23 cellular contexts compared by ENCODE assay signal in genomic region chr4:37470243-37470642, GRCh38.
DNase-seq lines count a peak whose midpoint lies in the region; ATAC-seq, FAIRE-seq and TF ChIP-seq lines count a peak whose summit lies in the region.
"Had no signal": no experiment of that assay in that cellular context is flagged by ENCODE, and none has a peak within 500 bp of the region (broad histone marks: within the 10 kb centered on the region; RNA-seq: fewer than 3 reads in every experiment).

No MANE protein-coding gene starts in this region.

- H3K27ac ChIP-seq in 22Rv1 = peak overlapping the region; percentile 64
- no peak overlapping the region for H3K27ac ChIP-seq in PC-3 (ENCODE audit: low read length)
- no peak overlapping the region for H3K27ac ChIP-seq in small intestine (ENCODE audit: low read depth in 1 of 2, low read length in 1 of 2)
- H3K27ac ChIP-seq: GM23248 had no signal

- H3K9me2 ChIP-seq in PC-3 (replicated peaks; ENCODE audit: low read length) = no peaks in the 10 kb centered on the region
- H3K9me2 ChIP-seq: SK-N-SH had no signal

- no peaks in the 10 kb centered on the region for H4K20me1 ChIP-seq in PC-3 (ENCODE audit: low read length)

- BruUV-seq in PC-3 (replicated peaks; lab: Mats Ljungman, UMichigan) = no TSS peak

- H3K4me3 ChIP-seq in PC-3 (ENCODE audit: low read length) = no peak overlapping the region
- H3K4me3 ChIP-seq in small intestine (ENCODE audit: low read depth in 1 of 2, low read length in 2 of 2) = no peak overlapping the region
- H3K4me3 ChIP-seq: GM23248 had no signal

- POLR2A ChIA-PET in PC-3 (lab: Charles Lee; ENCODE audit: unreplicated experiment) = no interaction called here

- ATAC-seq in PC-3 (no peak), left colon (peak; percentile 74), HG02884 (IDR thresholded peaks at IDR 0.05; ENCODE audit: unreplicated experiment) (no peak)

- no peaks in the 10 kb centered on the region for H3F3A ChIP-seq in PC-3 (ENCODE audit: low read length, unreplicated experiment)

- H3K79me2 ChIP-seq in PC-3 (ENCODE audit: low read length) = 0 out of 2 replicates have a peak, but pooled peaks cover 3% of the 10 kb centered on the region

- no peak overlapping the region for H2AFZ ChIP-seq in PC-3 (ENCODE audit: low read length)
- H2AFZ ChIP-seq: GM23248 had no signal

- no peaks in the 10 kb centered on the region for H3K9me3 ChIP-seq in PC-3 (ENCODE audit: low read length)
- H3K9me3 ChIP-seq in small intestine (ENCODE audit: control insufficient read depth, low read depth) = no peaks in the 10 kb centered on the region
- H3K9me3 ChIP-seq: BE2C, SK-N-SH had no signal

- TF ChIP-seq CTCF in 22Rv1 (IDR thresholded peaks at IDR 0.05) (no peak), PC-3 (conservative IDR thresholded peaks at IDR 0.05; ENCODE audit: low read depth, low read length) (no peak)

- DNase-seq in PC-3 (no peak), left colon (no peak), small intestine (peak; percentile 48), DMS53 (lab: John Stamatoyannopoulos, UW) (no peak), NCI-H345 (lab: John Stamatoyannopoulos, UW) (no peak)
- DNase-seq: 8988T, ACHN, BE2C, DMS153, GM23248, H9, KBM-7, MV-4-11, NCI-H1417, NCI-H1694, NCI-H2081, NCI-H2227 treated with DMSO at 0.1 percent for 48 hours, NCI-H510A, NCI-H774, SK-N-SH had no signal

- 15 to 54% (median 22%) methylated on average over 1 of the region's 1 CpG for WGBS in small intestine, 3 donors

- no peak overlapping the region for H3K9ac ChIP-seq in PC-3 (ENCODE audit: low read length)
- H3K9ac ChIP-seq: GM23248, SK-N-SH had no signal

- FAIRE-seq in small intestine (lab: Jason Lieb, UNC) = no peak
- FAIRE-seq: HTR-8/SVneo had no signal

- H3K4me1 ChIP-seq in PC-3 (ENCODE audit: insufficient read depth, low read length) (peaks cover 28% of the 10 kb centered on the region; the same call in 1 of the 2 replicates), small intestine (ENCODE audit: control insufficient read depth in 2 of 2, insufficient read depth in 1 of 2, low read depth in 1 of 2, low read length in 1 of 2) (peaks cover under 1 to 5% of the 10 kb centered on the region in 2 donors)
- H3K4me1 ChIP-seq: BE2C had no signal

- intact Hi-C loops in PC-3 (cut with micrococcal nuclease) = loop anchor here (5.0 kb wide), 1 partner anchor 57 kb away; no protein-coding TSS in a partner anchor
- intact Hi-C loops in left colon (cut with DNase I, micrococcal nuclease) = no loop called here

- no peaks in the 10 kb centered on the region for H3K36me3 ChIP-seq in PC-3 (ENCODE audit: low read depth, low read length)
- no peaks in the 10 kb centered on the region for H3K36me3 ChIP-seq in small intestine (ENCODE audit: control insufficient read depth in 2 of 2, insufficient read depth in 2 of 2, low read length in 2 of 2)
- H3K36me3 ChIP-seq: BE2C had no signal

- CTCF ChIA-PET in PC-3 (lab: Charles Lee) = no interaction called here

- 0 out of 2 replicates have a peak overlapping the region, but pooled peaks have one; percentile 27 for H3K4me2 ChIP-seq in PC-3 (ENCODE audit: low read length)
- H3K4me2 ChIP-seq: SK-N-SH had no signal

- H3K27me3 ChIP-seq in PC-3 (ENCODE audit: low read length) = no peaks in the 10 kb centered on the region
- H3K27me3 ChIP-seq in small intestine (ENCODE audit: control insufficient read depth in 2 of 2, insufficient read depth in 2 of 2, low read length in 2 of 2) = no peaks in the 10 kb centered on the region
